Comparison of ENCODE assay signal across 25 cellular contexts in genomic region chr2:128206245-128206644, GRCh38.
DNase-seq lines count a peak whose midpoint lies in the region; ATAC-seq, FAIRE-seq and TF ChIP-seq lines count a peak whose summit lies in the region.
"Had no signal": no experiment of that assay in that cellular context is flagged by ENCODE, and none has a peak within 500 bp of the region (broad histone marks: within the 10 kb centered on the region; RNA-seq: fewer than 3 reads in every experiment).

No MANE protein-coding gene starts in this region.

- no peak for TF ChIP-seq EP300 in A549 (IDR thresholded peaks at IDR 0.05)

- no peak overlapping the region for H4K8ac ChIP-seq in IMR-90 (ENCODE audit: low read depth in 2 of 2, low read length in 2 of 2)

- H3K36me3 Mint-ChIP-seq in neural crest cell (ENCODE audit: low read depth) = peaks cover 2% of the 10 kb centered on the region
- H3K36me3 Mint-ChIP-seq: CD4-positive, alpha-beta memory T cell; CD4-positive, CD25-positive, alpha-beta regulatory T cell; CD8-positive, alpha-beta memory T cell had no signal

- POLR2A ChIA-PET in A549 (lab: Yijun Ruan, JAX) (no interaction called here), IMR-90 (lab: Charles Lee; ENCODE audit: unreplicated experiment) (no interaction called here)

- H3K9me3 ChIP-seq in A549 = no peaks in the 10 kb centered on the region
- peaks cover 15% of the 10 kb centered on the region; the same call in 1 of the 2 replicates for H3K9me3 ChIP-seq in IMR-90 (ENCODE audit: control insufficient read depth, insufficient read depth, low read length)
- H3K9me3 ChIP-seq in colonic mucosa = no peaks in the 10 kb centered on the region

- H4K5ac ChIP-seq in IMR-90 (ENCODE audit: low read depth, low read length) = no peak overlapping the region

- in situ Hi-C loops in IMR-90 (cut with MboI; ENCODE audit: low sequenced_read_pairs) = no loop called here

- H4K91ac ChIP-seq in IMR-90 (ENCODE audit: insufficient read depth, low read depth, low read length) = no peak overlapping the region

- TF ChIP-seq CTCF in A549 (IDR thresholded peaks at IDR 0.05) (no peak), IMR-90 (conservative IDR thresholded peaks at IDR 0.05; ENCODE audit: low read depth, low read length) (no peak), neural crest cell (conservative IDR thresholded peaks at IDR 0.05) (no peak), colonic mucosa (IDR thresholded peaks at IDR 0.05) (no peak)

- no peaks in the 10 kb centered on the region for H3K9me1 ChIP-seq in IMR-90 (ENCODE audit: insufficient read depth, low read length)

- H2BK15ac ChIP-seq in IMR-90 (ENCODE audit: low read depth, low read length) = no peak overlapping the region

- H2AK9ac ChIP-seq in IMR-90 (replicated peaks; ENCODE audit: low read depth, low read length, poor library complexity) = no peak overlapping the region

- peaks cover 8% of the 10 kb centered on the region for H3K9me3 Mint-ChIP-seq in neural crest cell

- H3K23ac ChIP-seq in IMR-90 (ENCODE audit: low read depth, low read length) = no peak overlapping the region

- no peaks in the 10 kb centered on the region for H3K36me3 ChIP-seq in IMR-90 (ENCODE audit: control insufficient read depth, insufficient read depth, low read length)
- H3K36me3 ChIP-seq in colonic mucosa = no peaks in the 10 kb centered on the region

- H3K4ac ChIP-seq in IMR-90 (ENCODE audit: low read depth, low read length) = no peak overlapping the region

- FAIRE-seq in A549 (lab: Jason Lieb, UNC) = no peak
- FAIRE-seq: A204.1, GM12878, GM12892, GM18507 had no signal

- H3K4me1 ChIP-seq in A549 (no peaks in the 10 kb centered on the region), IMR-90 (ENCODE audit: control insufficient read depth, insufficient read depth, low read length) (no peaks in the 10 kb centered on the region), colonic mucosa (no peaks in the 10 kb centered on the region)

- BruUV-seq in IMR-90 (replicated peaks; lab: Mats Ljungman, UMichigan) = no TSS peak

- DNase-seq in A549 (ENCODE audit: low read depth in 1 of 2, low spot score in 1 of 2) (no peak), IMR-90 (no peak), neural crest cell (ENCODE audit: low read depth, low spot score) (no peak), colonic mucosa (no peak), NCI-H748 (lab: John Stamatoyannopoulos, UW; ENCODE audit: unreplicated experiment) (no peak)
- DNase-seq: 8988T; AML-193; CD4-positive, alpha-beta memory T cell; CD4-positive, CD25-positive, alpha-beta regulatory T cell; CD8-positive, alpha-beta memory T cell; COR-L47; DMS 273 treated with DMSO at 0.1 percent for 48 hours; DMS153; DMS53; DMS79; DND-41; EL; GDM1 had no signal

- no peak overlapping the region for H2AK5ac ChIP-seq in IMR-90 (ENCODE audit: low read depth, low read length)

- WGBS in A549 (ENCODE audit: missing lambda C conversion rate) = 60% methylated on average over 3 of the region's 3 CpGs
- WGBS in IMR-90 (ENCODE audit: extremely low coverage in 2 of 2, insufficient read length in 1 of 2), 2 experiments = no CpG with 5 or more reads among the region's 3 CpGs

- H3K27ac Mint-ChIP-seq in neural crest cell (ENCODE audit: unreplicated experiment) = peak overlapping the region; percentile 10
- H3K27ac Mint-ChIP-seq: B cell; CD4-positive, CD25-positive, alpha-beta regulatory T cell; CD8-positive, alpha-beta memory T cell had no signal

- CTCF ChIA-PET in A549 (lab: Yijun Ruan, JAX) (no interaction called here), IMR-90 (lab: Yijun Ruan, JAX) (no interaction called here)

- H3K4me2 ChIP-seq in A549 = no peak overlapping the region
- no peak overlapping the region for H3K4me2 ChIP-seq in IMR-90 (ENCODE audit: low read depth, low read length)
- H3K4me2 ChIP-seq: BLaER1 treated with 17β-estradiol and CSF1 and Interleukin-3, amounts not matched to agents 10 nM and 100 nM had no signal

- H3K14ac ChIP-seq in IMR-90 (replicated peaks; ENCODE audit: low read depth, low read length) = no peak overlapping the region

- no peak overlapping the region for H3K4me3 ChIP-seq in A549
- no peak overlapping the region for H3K4me3 ChIP-seq in IMR-90 (ENCODE audit: insufficient read depth, low read depth, low read length)
- no peak overlapping the region for H3K4me3 ChIP-seq in colonic mucosa
- H3K4me3 ChIP-seq: BLaER1 treated with 17β-estradiol and CSF1 and Interleukin-3, amounts not matched to agents 10 nM and 100 nM; GM12878 had no signal

- no peak overlapping the region for H2BK120ac ChIP-seq in IMR-90 (ENCODE audit: low read depth, low read length)

- H2AFZ ChIP-seq in IMR-90 (replicated peaks; ENCODE audit: low read length, poor library complexity) = no peak overlapping the region

- H3K4me3 Mint-ChIP-seq in neural crest cell = no peak overlapping the region
- H3K4me3 Mint-ChIP-seq: B cell; CD4-positive, CD25-positive, alpha-beta regulatory T cell; CD8-positive, alpha-beta memory T cell had no signal

- no peak for ATAC-seq in A549
- ATAC-seq in IMR-90 (ENCODE audit: low read depth) = no peak
- ATAC-seq: GM12878 had no signal

- H4K20me1 ChIP-seq in IMR-90 (ENCODE audit: insufficient read depth, low read length) = no peaks in the 10 kb centered on the region
- H4K20me1 ChIP-seq: BLaER1 treated with 17β-estradiol and CSF1 and Interleukin-3, amounts not matched to agents 10 nM and 100 nM had no signal

- TF ChIP-seq RAD21 in A549 (conservative IDR thresholded peaks at IDR 0.05 in 1 of 2, IDR thresholded peaks at IDR 0.05 in 1 of 2) = no peak
- no peak for TF ChIP-seq RAD21 in IMR-90 (IDR thresholded peaks at IDR 0.05; ENCODE audit: low read length)

- no peak overlapping the region for H2BK5ac ChIP-seq in IMR-90 (ENCODE audit: low read depth, low read length, poor library complexity, severe bottlenecking)

- intact Hi-C loops in IMR-90 (cut with micrococcal nuclease) = no loop called here
- intact Hi-C loops in colonic mucosa (cut with DNase I) = no loop called here

- no peaks in the 10 kb centered on the region for H3K27me3 Mint-ChIP-seq in neural crest cell (ENCODE audit: low read depth)
- H3K27me3 Mint-ChIP-seq: B cell; CD4-positive, alpha-beta memory T cell had no signal

- no peak overlapping the region for H2BK20ac ChIP-seq in IMR-90 (ENCODE audit: low read depth, low read length)

- dilution Hi-C loops in IMR-90 (cut with HindIII; ENCODE audit: low sequenced_read_pairs, unreplicated experiment) = no loop called here

- no peak overlapping the region for H3K18ac ChIP-seq in IMR-90 (ENCODE audit: low read depth, low read length)

- TF ChIP-seq POLR2A in A549 (IDR thresholded peaks at IDR 0.05; ENCODE audit: low read length) (no peak), IMR-90 (IDR thresholded peaks at IDR 0.05; ENCODE audit: low read depth, low read length) (no peak)

- H3K9ac ChIP-seq in IMR-90 (ENCODE audit: low read depth, low read length) = no peak overlapping the region
- H3K9ac ChIP-seq in colonic mucosa (ENCODE audit: low read depth in 2 of 2, low read length in 2 of 2) = no peak overlapping the region
- H3K9ac ChIP-seq: BLaER1 treated with 17β-estradiol and CSF1 and Interleukin-3, amounts not matched to agents 10 nM and 100 nM had no signal

- no peaks in the 10 kb centered on the region for H3K79me1 ChIP-seq in IMR-90 (ENCODE audit: low read depth in 1 of 2, low read length in 2 of 2)

- H3K56ac ChIP-seq in IMR-90 (ENCODE audit: extremely low read depth, insufficient read depth, low read length) = no peak overlapping the region

- H3K4me1 Mint-ChIP-seq in neural crest cell = no peaks in the 10 kb centered on the region
- H3K4me1 Mint-ChIP-seq: B cell; CD4-positive, alpha-beta memory T cell; CD4-positive, CD25-positive, alpha-beta regulatory T cell; CD8-positive, alpha-beta memory T cell had no signal

- no peak overlapping the region for H3K27ac ChIP-seq in A549
- no peak overlapping the region for H3K27ac ChIP-seq in IMR-90 (ENCODE audit: insufficient read depth, low read length)
- no peak overlapping the region for H3K27ac ChIP-seq in colonic mucosa
- H3K27ac ChIP-seq: BLaER1 treated with 17β-estradiol and CSF1 and Interleukin-3, amounts not matched to agents 10 nM and 100 nM; C4-2B had no signal

- no peaks in the 10 kb centered on the region; the same call in 1 of the 2 replicates for H3K27me3 ChIP-seq in IMR-90 (ENCODE audit: control insufficient read depth, insufficient read depth, low read length)
- H3K27me3 ChIP-seq in colonic mucosa = no peaks in the 10 kb centered on the region
- H3K27me3 ChIP-seq: BLaER1 treated with 17β-estradiol and CSF1 and Interleukin-3, amounts not matched to agents 10 nM and 100 nM had no signal

TF ChIP-seq in A549, 52 proteins besides CTCF, POLR2A, EP300 and RAD21:
- TF ChIP-seq ESRRA (IDR thresholded peaks at IDR 0.05; ENCODE audit: borderline replicate concordance, low read length) (no peak), KDM1A (IDR thresholded peaks at IDR 0.05; ENCODE audit: low read depth) (no peak), MAFK (IDR thresholded peaks at IDR 0.05; ENCODE audit: partially characterized antibody) (peak; percentile 69), ZFP36 (IDR thresholded peaks at IDR 0.05; ENCODE audit: borderline replicate concordance, partially characterized antibody) (no peak)

TF ChIP-seq in IMR-90, 13 proteins besides CTCF, POLR2A, EP300 and RAD21:
- TF ChIP-seq NFE2L2 (IDR thresholded peaks at IDR 0.05; ENCODE audit: low read depth, low read length) = no peak
- peak; percentile 54 for TF ChIP-seq MAFK (IDR thresholded peaks at IDR 0.05; ENCODE audit: low read depth, low read length)
